20 cellular contexts compared by ENCODE assay signal in the genomic region with DNA sequence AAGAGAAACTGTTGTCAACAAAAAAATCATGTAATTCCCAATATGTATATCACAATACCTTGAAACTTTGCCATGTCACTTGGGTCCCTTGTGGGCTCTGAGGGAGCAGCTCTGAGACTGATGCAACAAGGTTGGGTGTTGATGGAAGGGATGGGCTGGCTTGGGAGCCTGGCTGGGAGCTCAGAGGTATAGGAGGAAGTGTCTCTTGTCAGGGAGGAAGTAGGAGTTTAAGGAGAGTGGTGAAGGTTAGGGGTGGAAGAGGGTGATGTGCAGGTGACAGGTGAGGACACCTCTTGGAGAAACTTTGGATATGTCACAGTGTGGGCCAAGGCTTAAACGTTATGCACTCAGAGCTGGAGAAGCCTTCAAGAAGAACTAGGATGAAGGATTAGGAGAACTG. TPM values are rescaled to one million over a fixed set of nuclear protein-coding genes. Genes with fewer than 3 reads are reported as not detected.
DNase-seq lines count a peak whose midpoint lies in the region; ATAC-seq and TF ChIP-seq lines count a peak whose summit lies in the region.
"Had no signal": no experiment of that assay in that cellular context is flagged by ENCODE, and none has a peak within 500 bp of the region (broad histone marks: within the 10 kb centered on the region; RNA-seq: fewer than 3 reads in every experiment).

No MANE protein-coding gene starts in this region.

- no peak for TF ChIP-seq POLR2A in body of pancreas (IDR thresholded peaks at IDR 0.05)

- no peak overlapping the region for H3K4me2 ChIP-seq in osteoblast (ENCODE audit: insufficient read depth, low read length)
- H3K4me2 ChIP-seq: BLaER1 had no signal

- no peak overlapping the region for H3K27ac ChIP-seq in osteoblast (ENCODE audit: low read depth, low read length)
- no peak overlapping the region for H3K27ac ChIP-seq in body of pancreas
- H3K27ac ChIP-seq: BLaER1, breast epithelium, coronary artery, uterus had no signal

- H3K4me3 Mint-ChIP-seq in activated CD8-positive, alpha-beta memory T cell treated with anti-CD3 and anti-CD28 coated beads, Interleukin-2, amount 10 ng/mL, durations not matched to agents 7 days and 5 days: peak overlapping the region; percentile 1
- peak overlapping the region; percentile 49 for H3K4me3 Mint-ChIP-seq in T-helper 17 cell
- peak overlapping the region; percentile 2 for H3K4me3 Mint-ChIP-seq in central memory CD8-positive, alpha-beta T cell

- peaks cover 48% of the 10 kb centered on the region for H3K27me3 Mint-ChIP-seq in activated CD8-positive, alpha-beta memory T cell treated with anti-CD3 and anti-CD28 coated beads, Interleukin-2, amount 10 ng/mL, durations not matched to agents 7 days and 5 days
- H3K27me3 Mint-ChIP-seq in T-helper 17 cell: peaks cover 74% of the 10 kb centered on the region
- peaks cover 82% of the 10 kb centered on the region for H3K27me3 Mint-ChIP-seq in central memory CD8-positive, alpha-beta T cell

- no peak overlapping the region for H3K27ac Mint-ChIP-seq in activated CD8-positive, alpha-beta memory T cell treated with anti-CD3 and anti-CD28 coated beads, Interleukin-2, amount 10 ng/mL, durations not matched to agents 7 days and 5 days
- peak overlapping the region; percentile 44 for H3K27ac Mint-ChIP-seq in T-helper 17 cell
- H3K27ac Mint-ChIP-seq in central memory CD8-positive, alpha-beta T cell (ENCODE audit: low read depth): no peak overlapping the region

- H3K4me1 Mint-ChIP-seq in activated CD8-positive, alpha-beta memory T cell treated with anti-CD3 and anti-CD28 coated beads, Interleukin-2, amount 10 ng/mL, durations not matched to agents 7 days and 5 days: peaks cover 29% of the 10 kb centered on the region
- peaks cover 17% of the 10 kb centered on the region for H3K4me1 Mint-ChIP-seq in T-helper 17 cell
- H3K4me1 Mint-ChIP-seq in central memory CD8-positive, alpha-beta T cell: no peaks in the 10 kb centered on the region

- no peak for TF ChIP-seq CTCF in osteoblast (IDR thresholded peaks at IDR 0.05; ENCODE audit: extremely low read depth, low read depth, low read length)
- TF ChIP-seq CTCF in body of pancreas (IDR thresholded peaks at IDR 0.05): no peak

- intact Hi-C loops in body of pancreas (cut with DNase I): no loop called here

- no peaks in the 10 kb centered on the region for H4K20me1 ChIP-seq in osteoblast (ENCODE audit: insufficient read depth, low read length)
- H4K20me1 ChIP-seq: BLaER1 had no signal

- peaks cover 9% of the 10 kb centered on the region for H3K36me3 Mint-ChIP-seq in activated CD8-positive, alpha-beta memory T cell treated with anti-CD3 and anti-CD28 coated beads, Interleukin-2, amount 10 ng/mL, durations not matched to agents 7 days and 5 days
- peaks cover 10% of the 10 kb centered on the region for H3K36me3 Mint-ChIP-seq in T-helper 17 cell (ENCODE audit: low read depth)
- peaks cover 6% of the 10 kb centered on the region for H3K36me3 Mint-ChIP-seq in central memory CD8-positive, alpha-beta T cell (ENCODE audit: insufficient read depth)

- no peaks in the 10 kb centered on the region for H3K9me3 Mint-ChIP-seq in activated CD8-positive, alpha-beta memory T cell treated with anti-CD3 and anti-CD28 coated beads, Interleukin-2, amount 10 ng/mL, durations not matched to agents 7 days and 5 days (ENCODE audit: low read depth)
- no peaks in the 10 kb centered on the region for H3K9me3 Mint-ChIP-seq in central memory CD8-positive, alpha-beta T cell

- no peaks in the 10 kb centered on the region for H3K79me2 ChIP-seq in osteoblast (ENCODE audit: insufficient read depth, low read length)

- H3K27me3 ChIP-seq in osteoblast (ENCODE audit: insufficient read depth, low read length) (peaks cover 30% of the 10 kb centered on the region), body of pancreas (peaks cover 0 to 22% of the 10 kb centered on the region in 2 donors)
- H3K27me3 ChIP-seq: uterus had no signal

- CTCF ChIA-PET in activated CD8-positive, alpha-beta memory T cell treated with anti-CD3 and anti-CD28 coated beads, Interleukin-2, amount 10 ng/mL, durations not matched to agents 7 days and 5 days (lab: Charles Lee): no interaction called here

- WGBS in body of pancreas, 2 donors: 33 to 42% methylated on average over 1 of the region's 1 CpG

- ATAC-seq in activated CD8-positive, alpha-beta memory T cell treated with anti-CD3 and anti-CD28 coated beads, Interleukin-2, amount 10 ng/mL, durations not matched to agents 7 days and 5 days: no peak
- no peak for ATAC-seq in T-helper 17 cell
- no peak for ATAC-seq in central memory CD8-positive, alpha-beta T cell (replicated peaks; ENCODE audit: extremely low read depth, poor library complexity, severe bottlenecking)
- ATAC-seq in GM21737 (IDR thresholded peaks at IDR 0.05; ENCODE audit: unreplicated experiment): no peak
- ATAC-seq in body of pancreas: no peak

- H3K9me3 ChIP-seq in T-helper 17 cell (ENCODE audit: control insufficient read depth, low read length, poor library complexity, severe bottlenecking): no peaks in the 10 kb centered on the region
- no peaks in the 10 kb centered on the region for H3K9me3 ChIP-seq in osteoblast (ENCODE audit: low read depth, low read length)
- H3K9me3 ChIP-seq in body of pancreas: no peaks in the 10 kb centered on the region
- H3K9me3 ChIP-seq: BLaER1, breast epithelium, uterus had no signal

- DNase-seq in activated CD8-positive, alpha-beta memory T cell treated with anti-CD3 and anti-CD28 coated beads, Interleukin-2, amount 10 ng/mL, durations not matched to agents 7 days and 5 days: no peak
- no peak for DNase-seq in activated CD8-positive, alpha-beta memory T cell treated with anti-CD3 and anti-CD28 coated beads for 24 hours
- no peak for DNase-seq in T-helper 17 cell
- no peak for DNase-seq in central memory CD8-positive, alpha-beta T cell (ENCODE audit: low spot score in 2 of 2)
- peak; percentile 36 for DNase-seq in osteoblast (ENCODE audit: insufficient read length, low spot score, missing footprints)
- no peak for DNase-seq in COR-L47 (lab: John Stamatoyannopoulos, UW)
- DNase-seq in body of pancreas: no peak
- DNase-seq: activated CD4-positive, alpha-beta T cell treated with anti-CD3 and anti-CD28 coated beads for 1 hour; H7; mammary epithelial cell; NCI-H1436 treated with DMSO at 0.1 percent for 48 hours; NCI-H526 treated with DMSO at 0.1 percent for 48 hours; substantia nigra; T1000; uterus had no signal

- H3K4me3 ChIP-seq in osteoblast (ENCODE audit: insufficient read depth, low read length): no peak overlapping the region
- H3K4me3 ChIP-seq in body of pancreas: no peak overlapping the region
- H3K4me3 ChIP-seq: BLaER1, breast epithelium, coronary artery, uterus had no signal

- H3K4me1 ChIP-seq in osteoblast (ENCODE audit: insufficient read depth, low read length): no peaks in the 10 kb centered on the region
- H3K4me1 ChIP-seq in body of pancreas: peaks cover 14% of the 10 kb centered on the region

- H3K36me3 ChIP-seq in osteoblast (ENCODE audit: insufficient read depth, low read length) (no peaks in the 10 kb centered on the region), body of pancreas (replicated peaks in 1 of 2; ENCODE audit: insufficient read depth in 1 of 2, low read depth in 2 of 2) (no peaks in the 10 kb centered on the region)
- H3K36me3 ChIP-seq: BLaER1, breast epithelium, uterus had no signal

- no peak overlapping the region for H2AFZ ChIP-seq in osteoblast (ENCODE audit: low read length)

RNA-seq across cellular contexts. Expression of a gene that starts 2.0 kb away (rescaled TPM):
- total RNA-seq in activated CD8-positive, alpha-beta memory T cell treated with anti-CD3 and anti-CD28 coated beads, Interleukin-2, amount 10 ng/mL, durations not matched to agents 7 days and 5 days: 10 to 100 TPM; 13.3 to 22.4 TPM
- total RNA-seq in T-helper 17 cell: 1 to 10 TPM in 1 of 2 donors, under 1 TPM in 1; 0.85 to 4.3 TPM
- total RNA-seq in osteoblast: 0.29 and 0.36 TPM in 2 replicates
- total RNA-seq in body of pancreas: 1 to 10 TPM; 1.8 to 2.3 TPM
- total RNA-seq: RPMI7951 had no signal

RNA-seq across cellular contexts. Expression of a gene that starts 38.4 kb away (rescaled TPM):
- total RNA-seq in activated CD8-positive, alpha-beta memory T cell treated with anti-CD3 and anti-CD28 coated beads, Interleukin-2, amount 10 ng/mL, durations not matched to agents 7 days and 5 days: 10 to 100 TPM; 62.5 to 73.2 TPM
- total RNA-seq in T-helper 17 cell: 10 to 100 TPM; 37.6 to 45.3 TPM
- total RNA-seq in osteoblast: 88.3 and 99.6 TPM in 2 replicates
- total RNA-seq in body of pancreas: 10 to 100 TPM; 24.4 to 37.9 TPM
